Comparison of ENCODE assay signal across 8 cellular contexts in the genomic region with DNA sequence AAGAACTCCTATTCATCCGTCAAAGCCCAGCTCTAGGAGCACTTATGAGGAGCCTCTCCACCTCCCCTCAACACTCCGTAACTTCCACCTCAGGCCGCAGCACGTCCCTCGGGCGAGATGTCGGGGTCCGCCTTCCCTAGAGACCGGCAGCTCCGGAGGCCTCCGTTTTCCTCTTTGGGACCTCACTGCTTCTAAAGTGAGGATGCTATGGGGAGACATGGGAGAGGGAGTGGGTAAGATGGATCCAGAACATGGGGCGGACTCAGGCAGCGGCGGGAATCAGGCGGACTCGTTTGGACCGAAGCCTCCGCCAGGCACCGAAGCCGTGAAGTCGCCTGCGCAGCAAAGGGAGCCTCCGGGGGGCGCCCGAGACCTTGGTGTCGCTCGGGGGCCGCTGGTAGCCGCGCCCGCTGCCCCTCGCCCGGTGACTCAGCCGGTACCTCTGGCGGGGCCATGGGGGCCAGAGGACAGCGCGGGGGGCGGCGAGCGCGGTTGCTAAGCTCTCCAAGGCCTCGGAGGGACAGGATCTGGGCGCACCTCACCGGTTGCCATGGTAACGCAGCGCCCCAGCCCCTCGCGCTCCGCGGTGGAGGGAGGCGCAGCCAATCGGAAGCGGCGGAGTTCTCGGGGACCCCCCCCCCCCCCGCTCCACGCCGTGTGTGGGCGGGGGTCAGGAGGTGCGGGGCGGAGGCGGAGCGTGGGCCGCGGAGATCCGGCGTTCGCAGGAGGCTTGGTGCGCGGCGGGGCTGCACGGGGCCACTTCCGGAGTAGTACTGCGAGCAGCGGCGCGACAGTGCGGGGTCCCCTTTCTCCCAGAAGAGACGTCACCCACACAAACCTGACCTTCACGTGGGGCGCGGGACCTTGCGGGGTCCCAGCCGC. TPM values are rescaled to one million over a fixed set of nuclear protein-coding genes. Genes with fewer than 3 reads are reported as not detected.
DNase-seq lines count a peak whose midpoint lies in the region; ATAC-seq and TF ChIP-seq lines count a peak whose summit lies in the region.

No MANE protein-coding gene starts in this region.

- peaks cover 4 to 12% of the 10 kb centered on the region in 2 experiments for H3K36me3 ChIP-seq in trophoblast cell (ENCODE audit: control insufficient read depth in 1 of 2, insufficient read depth in 2 of 2, low read length in 2 of 2)
- no peaks in the 10 kb centered on the region for H3K36me3 ChIP-seq in urinary bladder (ENCODE audit: insufficient read depth)

- peaks cover 36% of the 10 kb centered on the region for H3K4me1 Mint-ChIP-seq in activated naive CD4-positive, alpha-beta T cell treated with anti-CD3 and anti-CD28 coated beads, Interleukin-2, amount 10 ng/mL, durations not matched to agents 7 days and 5 days

- peaks cover 59% of the 10 kb centered on the region for H3K27me3 Mint-ChIP-seq in activated naive CD4-positive, alpha-beta T cell treated with anti-CD3 and anti-CD28 coated beads, Interleukin-2, amount 10 ng/mL, durations not matched to agents 7 days and 5 days

- peaks cover 6% of the 10 kb centered on the region for H3K36me3 Mint-ChIP-seq in activated naive CD4-positive, alpha-beta T cell treated with anti-CD3 and anti-CD28 coated beads, Interleukin-2, amount 10 ng/mL, durations not matched to agents 7 days and 5 days

- H3K23ac ChIP-seq in trophoblast cell (ENCODE audit: low read length), result no peak overlapping the region

- no peak overlapping the region for H4K12ac ChIP-seq in trophoblast cell (ENCODE audit: low read depth, low read length)

- H3K14ac ChIP-seq in trophoblast cell (ENCODE audit: low read length), result no peak overlapping the region

- WGBS in trophoblast cell (ENCODE audit: extremely low coverage, insufficient coverage, insufficient read length), result no CpG with 5 or more reads among the region's 84 CpGs
- WGBS in urinary bladder, result 7% methylated on average over 84 of the region's 84 CpGs

- H3K9ac ChIP-seq in trophoblast cell (ENCODE audit: low read length), result no peak overlapping the region

- DNase-seq in Ammon's horn (ENCODE audit: low spot score) (peak; percentile 70), HFF-Myc (ENCODE audit: extremely low read depth, low read depth) (no peak), SHP77 treated with DMSO at 0.1 percent for 48 hours (lab: John Stamatoyannopoulos, UW) (peak; percentile 23), Right ventricle myocardium superior (peak; percentile 86), trophoblast cell (peak; percentile 83 to 90), SW 1271 (lab: John Stamatoyannopoulos, UW) (no peak)
- DNase-seq in activated naive CD4-positive, alpha-beta T cell treated with anti-CD3 and anti-CD28 coated beads, Interleukin-2, amount 10 ng/mL, durations not matched to agents 7 days and 5 days, result peak; percentile 84

- H2BK120ac ChIP-seq in trophoblast cell (ENCODE audit: insufficient read depth, low read length, poor library complexity), result no peak overlapping the region

- intact Hi-C loops in Right ventricle myocardium superior (cut with DNase I), result loop anchor here (2.0 kb wide), 1 partner anchor 191 kb away; no protein-coding TSS in a partner anchor

- peaks cover 17% of the 10 kb centered on the region for H3K9me3 ChIP-seq in trophoblast cell (ENCODE audit: insufficient read depth, low read depth, low read length)

- H3K4me3 ChIP-seq in HFF-Myc (replicated peaks; ENCODE audit: low read depth, low read length), result peak overlapping the region; percentile 81
- H3K4me3 ChIP-seq in trophoblast cell (ENCODE audit: low read depth, low read length), result peak overlapping the region; percentile 34
- peak overlapping the region; percentile 46 for H3K4me3 ChIP-seq in urinary bladder (ENCODE audit: low read depth, low read length)

- H3K27me3 ChIP-seq in trophoblast cell (ENCODE audit: insufficient read depth, low read length), result peaks cover 63% of the 10 kb centered on the region

- CTCF ChIA-PET in activated naive CD4-positive, alpha-beta T cell treated with anti-CD3 and anti-CD28 coated beads, Interleukin-2, amount 10 ng/mL, durations not matched to agents 7 days and 5 days (lab: Charles Lee), result interaction anchor here (0.8 to 7.5 kb wide), 17 partner anchors 14 to 363 kb away, joined by 3 to 147 read pairs (median 4); a partner anchor contains a TSS

- peak overlapping the region; percentile 53 for H3K4me2 ChIP-seq in trophoblast cell (ENCODE audit: low read length)

- peak overlapping the region; percentile 83 for H3K27ac Mint-ChIP-seq in activated naive CD4-positive, alpha-beta T cell treated with anti-CD3 and anti-CD28 coated beads, Interleukin-2, amount 10 ng/mL, durations not matched to agents 7 days and 5 days

- peaks cover 2% of the 10 kb centered on the region for H3K79me2 ChIP-seq in trophoblast cell (ENCODE audit: control insufficient read depth, insufficient read depth, low read length, poor library complexity)

- peak; percentile 24 for ATAC-seq in Right ventricle myocardium superior (ENCODE audit: poor library complexity)

- no peak overlapping the region for H3K4ac ChIP-seq in trophoblast cell (ENCODE audit: low read depth, low read length)

- H4K8ac ChIP-seq in trophoblast cell (ENCODE audit: low read depth, low read length), result no peak overlapping the region

- no peak overlapping the region for H3K18ac ChIP-seq in trophoblast cell (ENCODE audit: low read length)

- H3K4me1 ChIP-seq in trophoblast cell (ENCODE audit: control insufficient read depth in 1 of 2, insufficient read depth in 2 of 2, low read length in 2 of 2) (peaks cover 33 to 53% of the 10 kb centered on the region in 2 experiments), urinary bladder (ENCODE audit: insufficient read depth) (peaks cover 4% of the 10 kb centered on the region)

- peak; percentile 67 for TF ChIP-seq CTCF in HFF-Myc (IDR thresholded peaks at IDR 0.05; ENCODE audit: low read depth, low read length, missing control alignments)

- H2BK12ac ChIP-seq in trophoblast cell (ENCODE audit: low read length), result no peak overlapping the region

- peaks cover 9% of the 10 kb centered on the region for H3K79me1 ChIP-seq in trophoblast cell (ENCODE audit: low read length)

- peak overlapping the region; percentile 76 for H3K4me3 Mint-ChIP-seq in activated naive CD4-positive, alpha-beta T cell treated with anti-CD3 and anti-CD28 coated beads, Interleukin-2, amount 10 ng/mL, durations not matched to agents 7 days and 5 days

- no peak overlapping the region for H2AK5ac ChIP-seq in trophoblast cell (ENCODE audit: low read length)

- H3K27ac ChIP-seq in trophoblast cell (ENCODE audit: low read depth, low read length) (no peak overlapping the region), urinary bladder (ENCODE audit: low read depth) (peak overlapping the region; percentile 59)

- peak overlapping the region; percentile 50 for H2AFZ ChIP-seq in trophoblast cell (ENCODE audit: insufficient read depth, low read length, poor library complexity)

- H4K91ac ChIP-seq in trophoblast cell (ENCODE audit: low read depth, low read length), result no peak overlapping the region

- no peaks in the 10 kb centered on the region for H3K9me3 Mint-ChIP-seq in activated naive CD4-positive, alpha-beta T cell treated with anti-CD3 and anti-CD28 coated beads, Interleukin-2, amount 10 ng/mL, durations not matched to agents 7 days and 5 days

- H2BK5ac ChIP-seq in trophoblast cell (ENCODE audit: low read depth, low read length, poor library complexity), result no peak overlapping the region

RNA-seq across cellular contexts. Expression of a gene that starts 1.3 kb away (rescaled TPM):
- total RNA-seq in Right ventricle myocardium superior (19.3 TPM), urinary bladder (31.4 TPM)
- 1.4 and 1.7 TPM in 2 replicates for polyA plus RNA-seq in trophoblast cell (2013)
- 19.2 TPM for polyA plus RNA-seq in urinary bladder

RNA-seq across cellular contexts. Expression of a gene that starts 11.8 kb away (rescaled TPM):
- total RNA-seq in Right ventricle myocardium superior, result 13.7 TPM
- polyA plus RNA-seq in trophoblast cell (2013), result 40.2 and 44.9 TPM in 2 replicates
- total RNA-seq in urinary bladder, result 9.5 TPM
- polyA plus RNA-seq in urinary bladder, result 40.1 TPM

RNA-seq across cellular contexts. Expression of a gene that starts 23.7 kb away (rescaled TPM):
- total RNA-seq in Right ventricle myocardium superior (26.8 TPM), urinary bladder (17.4 TPM)
- 15.0 and 15.8 TPM in 2 replicates for polyA plus RNA-seq in trophoblast cell (2013)
- 36.5 TPM for polyA plus RNA-seq in urinary bladder

RNA-seq across cellular contexts. Expression of a gene that starts 28.5 kb away (rescaled TPM):
- total RNA-seq in Right ventricle myocardium superior, result 3.4 TPM
- polyA plus RNA-seq in trophoblast cell (2013), result 0.55 and 0.57 TPM in 2 replicates
- 1.3 TPM for total RNA-seq in urinary bladder
- polyA plus RNA-seq in urinary bladder, result 4.5 TPM

Comparison
In these comparisons a context has a peak if more than half of its experiments do, and no peak if none do; other contexts are left out.
1. DNase-seq: peak in Ammon's horn (single experiment), SHP77 treated with DMSO at 0.1 percent for 48 hours (single experiment), activated naive CD4-positive, alpha-beta T cell treated with anti-CD3 and anti-CD28 coated beads, Interleukin-2, amount 10 ng/mL, durations not matched to agents 7 days and 5 days (single experiment), Right ventricle myocardium superior (single experiment) and trophoblast cell (2 of 2); none in HFF-Myc (single experiment) and SW 1271 (0 of 2).
2. Peak in every context shown above with its lines, with median percentiles within 50 percentile points of each other: H3K4me3 ChIP-seq.